Comparison of ENCODE assay signal across 25 cellular contexts in genomic region chr16:35452471-35452870, GRCh38.
"Had no signal": no experiment of that assay in that cellular context is flagged by ENCODE, and none has a peak within 500 bp of the region (broad histone marks: within the 10 kb centered on the region; RNA-seq: fewer than 3 reads in every experiment).

No MANE protein-coding gene starts in this region.

- H3K4me3 Mint-ChIP-seq: dendritic cell treated with granulocyte-macrophage colony-stimulating factor and Interleukin-4, amounts not matched to agents 40 ng/mL and 50 ng/mL, for 4 days; effector memory CD8-positive, alpha-beta T cell; endodermal cell had no signal

- H3K9me3 ChIP-seq: colonic mucosa had no signal

- DNase-seq: colonic mucosa; cortex of kidney; dermis blood vessel endothelial cell; effector CD4-positive, alpha-beta T cell; effector CD8-positive, alpha-beta T cell; effector memory CD4-positive, alpha-beta T cell; effector memory CD8-positive, alpha-beta T cell; endodermal cell; erythroblast; esophagus squamous epithelium; foreskin fibroblast; foreskin keratinocyte; foreskin melanocyte; gastrocnemius medialis; glutamatergic neuron; head of caudate nucleus; heart right ventricle; hippocampal formation had no signal

- H3K27me3 ChIP-seq: colonic mucosa, esophagus squamous epithelium, foreskin keratinocyte, gastrocnemius medialis, gastroesophageal sphincter, heart right ventricle, hepatocyte had no signal

- H3K27ac Mint-ChIP-seq: dendritic cell treated with granulocyte-macrophage colony-stimulating factor and Interleukin-4, amounts not matched to agents 40 ng/mL and 50 ng/mL, for 4 days; effector memory CD8-positive, alpha-beta T cell; endodermal cell had no signal

- H3K27me3 Mint-ChIP-seq: dendritic cell treated with granulocyte-macrophage colony-stimulating factor and Interleukin-4, amounts not matched to agents 40 ng/mL and 50 ng/mL, for 4 days; effector memory CD8-positive, alpha-beta T cell had no signal

- H3K4me1 ChIP-seq: colonic mucosa, esophagus squamous epithelium, foreskin keratinocyte, gastrocnemius medialis, gastroesophageal sphincter, heart right ventricle had no signal

- ATAC-seq: effector memory CD8-positive, alpha-beta T cell; esophagus mucosa; foreskin keratinocyte; gastrocnemius medialis; gastroesophageal sphincter; heart right ventricle had no signal

- H3K36me3 ChIP-seq: colonic mucosa, esophagus squamous epithelium, gastrocnemius medialis, gastroesophageal sphincter, heart right ventricle had no signal

- H3K27ac ChIP-seq: colonic mucosa, coronary artery, dorsolateral prefrontal cortex, epithelial cell of prostate, esophagus squamous epithelium, foreskin keratinocyte, gastrocnemius medialis, gastroesophageal sphincter, heart right ventricle, hepatocyte had no signal

- H3K4me3 ChIP-seq: colonic mucosa, coronary artery, dorsolateral prefrontal cortex, esophagus squamous epithelium, gastrocnemius medialis, gastroesophageal sphincter, heart right ventricle, hepatocyte had no signal

- H3K4me1 Mint-ChIP-seq: endodermal cell had no signal
